14 cellular contexts compared by ENCODE assay signal in genomic region chr4:749771-750666, GRCh38.
DNase-seq lines count a peak whose midpoint lies in the region; ATAC-seq and TF ChIP-seq lines count a peak whose summit lies in the region.
"Had no signal": no experiment of that assay in that cellular context is flagged by ENCODE, and none has a peak within 500 bp of the region (broad histone marks: within the 10 kb centered on the region; RNA-seq: fewer than 3 reads in every experiment).

No MANE protein-coding gene starts in this region.

- peaks cover 31% of the 10 kb centered on the region for H3K4me1 Mint-ChIP-seq in nephron
- H3K4me1 Mint-ChIP-seq in stimulated activated naive CD8-positive, alpha-beta T cell treated with anti-CD3 and anti-CD28 coated beads, Interleukin-15, amount 100 ng/mL, for 72 hours, result peaks cover 4% of the 10 kb centered on the region
- H3K4me1 Mint-ChIP-seq: B cell had no signal

- peaks cover 59% of the 10 kb centered on the region for H3K36me3 Mint-ChIP-seq in nephron (ENCODE audit: low read depth)

- H3K36me3 ChIP-seq in BLaER1 treated with 17β-estradiol and CSF1 and Interleukin-3, amounts not matched to agents 10 nM and 100 nM, result peaks cover 58 to 76% (median 73%) of the 10 kb centered on the region in 11 experiments
- peaks cover 56% of the 10 kb centered on the region for H3K36me3 ChIP-seq in SK-N-MC (ENCODE audit: insufficient read depth, low read length)

- H4K20me1 ChIP-seq in BLaER1 treated with 17β-estradiol and CSF1 and Interleukin-3, amounts not matched to agents 10 nM and 100 nM, result peaks cover 74 to 77% (median 76%) of the 10 kb centered on the region in 11 experiments

- H3K9me3 Mint-ChIP-seq in nephron, result no peaks in the 10 kb centered on the region
- no peaks in the 10 kb centered on the region for H3K9me3 Mint-ChIP-seq in stimulated activated naive CD8-positive, alpha-beta T cell treated with anti-CD3 and anti-CD28 coated beads, Interleukin-15, amount 100 ng/mL, for 72 hours
- H3K9me3 Mint-ChIP-seq: naive thymus-derived CD4-positive, alpha-beta T cell had no signal

- H3K27ac Mint-ChIP-seq in nephron, result peak overlapping the region in 2 of 3 experiments; percentile 35 to 82
- no peak overlapping the region for H3K27ac Mint-ChIP-seq in stimulated activated naive CD8-positive, alpha-beta T cell treated with anti-CD3 and anti-CD28 coated beads, Interleukin-15, amount 100 ng/mL, for 72 hours
- H3K27ac Mint-ChIP-seq: activated naive CD8-positive, alpha-beta T cell; B cell had no signal

- H3K9me3 ChIP-seq in BLaER1 treated with 17β-estradiol and CSF1 and Interleukin-3, amounts not matched to agents 10 nM and 100 nM (replicated peaks in 1 of 11), result no peaks in the 10 kb centered on the region
- no peaks in the 10 kb centered on the region for H3K9me3 ChIP-seq in SK-N-MC (ENCODE audit: low read depth, low read length)

- DNase-seq in SK-N-MC (ENCODE audit: low read depth, low spot score) (peak; percentile 28), fibroblast of peridontal ligament (ENCODE audit: extremely low read depth) (peak; percentile 83), amniotic stem cell (lab: John Stamatoyannopoulos, UW) (no peak)
- DNase-seq in effector CD4-positive, alpha-beta T cell, result no peak
- no peak for DNase-seq in stimulated activated naive CD8-positive, alpha-beta T cell treated with anti-CD3 and anti-CD28 coated beads, Interleukin-15, amount 100 ng/mL, for 72 hours
- DNase-seq: naive thymus-derived CD4-positive, alpha-beta T cell; PC-3; stimulated activated CD4-positive, alpha-beta T cell treated with anti-CD3 and anti-CD28 coated beads, Interleukin-15, amount 100 ng/mL, for 24 hours; stimulated activated CD8-positive, alpha-beta memory T cell treated with anti-CD3 and anti-CD28 coated beads, Interleukin-4, amount 100 ng/mL, for 48 hours had no signal

- H3K9ac ChIP-seq in BLaER1 treated with 17β-estradiol and CSF1 and Interleukin-3, amounts not matched to agents 10 nM and 100 nM, result peak overlapping the region in 9 of 11 experiments; percentile 5 to 56 (median 38); a peak in 9 of 22 replicates
- H3K9ac ChIP-seq in SK-N-MC (ENCODE audit: insufficient read length), result peak overlapping the region; percentile 58

- TF ChIP-seq CTCF in nephron (IDR thresholded peaks at IDR 0.05; ENCODE audit: unreplicated experiment in 3 of 3), result no peak

- peak overlapping the region in 4 of 11 experiments; percentile 4 to 68 (median 47); a peak in 5 of 22 replicates for H3K27ac ChIP-seq in BLaER1 treated with 17β-estradiol and CSF1 and Interleukin-3, amounts not matched to agents 10 nM and 100 nM
- peak overlapping the region; percentile 96 for H3K27ac ChIP-seq in SK-N-MC

- peak overlapping the region; percentile 0 to 89 (median 72); a peak in 20 of 22 replicates for H3K4me2 ChIP-seq in BLaER1 treated with 17β-estradiol and CSF1 and Interleukin-3, amounts not matched to agents 10 nM and 100 nM

- H3K4me3 Mint-ChIP-seq in nephron, result no peak overlapping the region
- no peak overlapping the region for H3K4me3 Mint-ChIP-seq in stimulated activated naive CD8-positive, alpha-beta T cell treated with anti-CD3 and anti-CD28 coated beads, Interleukin-15, amount 100 ng/mL, for 72 hours
- H3K4me3 Mint-ChIP-seq: activated naive CD8-positive, alpha-beta T cell; B cell; naive thymus-derived CD4-positive, alpha-beta T cell had no signal

- H3K27me3 ChIP-seq in BLaER1 treated with 17β-estradiol and CSF1 and Interleukin-3, amounts not matched to agents 10 nM and 100 nM, result no peaks in the 10 kb centered on the region

- H3K27me3 Mint-ChIP-seq in nephron (ENCODE audit: low read depth), result no peaks in the 10 kb centered on the region
- no peaks in the 10 kb centered on the region for H3K27me3 Mint-ChIP-seq in stimulated activated naive CD8-positive, alpha-beta T cell treated with anti-CD3 and anti-CD28 coated beads, Interleukin-15, amount 100 ng/mL, for 72 hours
- H3K27me3 Mint-ChIP-seq: activated naive CD8-positive, alpha-beta T cell; B cell; naive thymus-derived CD4-positive, alpha-beta T cell had no signal

- peaks cover 28 to 64% (median 56%) of the 10 kb centered on the region in 10 experiments for H3K4me1 ChIP-seq in BLaER1 treated with 17β-estradiol and CSF1 and Interleukin-3, amounts not matched to agents 10 nM and 100 nM

- no peak for ATAC-seq in stimulated activated naive CD8-positive, alpha-beta T cell treated with anti-CD3 and anti-CD28 coated beads, Interleukin-15, amount 100 ng/mL, for 72 hours
- ATAC-seq in GM21576 (IDR thresholded peaks at IDR 0.05; ENCODE audit: unreplicated experiment), result no peak
- ATAC-seq: naive thymus-derived CD4-positive, alpha-beta T cell; PC-3 had no signal

- H3K4me3 ChIP-seq in BLaER1 treated with 17β-estradiol and CSF1 and Interleukin-3, amounts not matched to agents 10 nM and 100 nM, result no peak overlapping the region
- peak overlapping the region; percentile 47 for H3K4me3 ChIP-seq in SK-N-MC

Comparison
In these comparisons a context has a peak if more than half of its experiments do, and no peak if none do; other contexts are left out.
1. DNase-seq: peak in SK-N-MC (single experiment) and fibroblast of peridontal ligament (single experiment); none in effector CD4-positive, alpha-beta T cell (single experiment), stimulated activated naive CD8-positive, alpha-beta T cell treated with anti-CD3 and anti-CD28 coated beads, Interleukin-15, amount 100 ng/mL, for 72 hours (0 of 2) and amniotic stem cell (single experiment).
2. H3K27ac Mint-ChIP-seq: peak in nephron (2 of 3); none in stimulated activated naive CD8-positive, alpha-beta T cell treated with anti-CD3 and anti-CD28 coated beads, Interleukin-15, amount 100 ng/mL, for 72 hours (0 of 2).